8 cellular contexts compared by ENCODE assay signal in the genomic region with DNA sequence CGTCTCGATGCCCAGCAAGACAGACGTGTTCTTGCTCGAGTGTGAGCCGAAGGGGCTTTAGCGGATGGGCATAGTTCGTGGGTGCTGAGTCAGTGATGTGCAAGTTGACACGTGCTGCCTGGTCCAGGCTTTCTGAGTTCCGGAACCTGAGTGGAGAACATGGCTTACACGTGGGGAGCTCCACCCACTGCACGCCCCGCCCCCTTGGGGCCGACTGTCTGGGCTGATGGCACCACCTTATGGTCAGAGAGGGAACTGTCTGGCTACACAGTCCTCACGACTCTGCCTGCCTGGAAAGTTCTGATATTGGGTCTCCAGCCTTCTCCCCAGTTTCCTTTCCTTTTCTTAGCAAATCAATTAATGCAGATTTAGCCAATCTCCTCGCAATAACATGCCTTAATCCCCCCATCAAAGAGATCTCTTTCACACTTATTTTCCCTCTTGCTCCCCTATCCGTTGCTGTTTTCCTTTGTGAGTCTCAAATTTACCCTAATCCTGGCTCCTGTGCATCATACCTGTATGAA. TPM values are rescaled to one million over a fixed set of nuclear protein-coding genes. Genes with fewer than 3 reads are reported as not detected.
DNase-seq lines count a peak whose midpoint lies in the region; ATAC-seq, FAIRE-seq and TF ChIP-seq lines count a peak whose summit lies in the region.

No MANE protein-coding gene starts in this region.

- FAIRE-seq in HTR-8/SVneo (lab: Jason Lieb, UNC), result peak; percentile 92

- H3K9ac ChIP-seq in fibroblast of lung (ENCODE audit: insufficient read depth, low read length), result no peak overlapping the region

- no peaks in the 10 kb centered on the region for H4K20me1 ChIP-seq in fibroblast of lung (ENCODE audit: control insufficient read depth, extremely low read depth, insufficient read depth, low read length)

- H3K4me3 ChIP-seq in fibroblast of lung (replicated peaks in 1 of 4; ENCODE audit: control extremely low read depth in 1 of 4, insufficient read depth in 1 of 4, low read depth in 3 of 4, low read length in 4 of 4) (no peak overlapping the region), neutrophil (ENCODE audit: low read depth in 1 of 2, low read length in 1 of 2) (no peak overlapping the region)

- H3K36me3 ChIP-seq in fibroblast of lung (ENCODE audit: control insufficient read depth, insufficient read depth, low read length), result no peaks in the 10 kb centered on the region
- H3K36me3 ChIP-seq in neutrophil, result no peaks in the 10 kb centered on the region

- ATAC-seq in GM21390 (IDR thresholded peaks at IDR 0.05; ENCODE audit: unreplicated experiment), result peak; percentile 72

- H2AFZ ChIP-seq in fibroblast of lung (ENCODE audit: low read length), result no peak overlapping the region

- peak; percentile 82 to 97 for TF ChIP-seq CTCF in fibroblast of lung (conservative IDR thresholded peaks at IDR 0.05 in 1 of 2, IDR thresholded peaks at IDR 0.05 in 1 of 2; ENCODE audit: low read depth in 1 of 2, low read length in 2 of 2)
- TF ChIP-seq CTCF in neutrophil (IDR thresholded peaks at IDR 0.05), result peak; percentile 39

- DNase-seq in DMS 273 (lab: John Stamatoyannopoulos, UW; ENCODE audit: unreplicated experiment), result peak; percentile 91
- peak; percentile 85 for DNase-seq in HTR-8/SVneo (ENCODE audit: insufficient read length, low spot score)
- DNase-seq in OCI-M1 (lab: John Stamatoyannopoulos, UW), result peak; percentile 86
- peak; percentile 64 for DNase-seq in activated T-cell treated with anti-CD3 and anti-CD28 coated beads, Interleukin-2, amount 50 U/mL, for 1 hour
- DNase-seq in fibroblast of lung (ENCODE audit: low read depth in 2 of 2), result peak; percentile 82 to 89
- peak; percentile 88 for DNase-seq in superior temporal gyrus (ENCODE audit: extremely low spot score)

- H3K4me1 ChIP-seq in fibroblast of lung (ENCODE audit: control insufficient read depth, extremely low read depth, insufficient read depth, low read length), result peaks cover 8% of the 10 kb centered on the region
- H3K4me1 ChIP-seq in neutrophil (ENCODE audit: control insufficient read depth in 1 of 2, insufficient read depth in 1 of 2, low read depth in 1 of 2, low read length in 1 of 2), result peaks cover 7 to 21% of the 10 kb centered on the region in 2 experiments

- H3K27me3 ChIP-seq in fibroblast of lung (ENCODE audit: control insufficient read depth, insufficient read depth, low read length), result no peaks in the 10 kb centered on the region
- peaks cover 97% of the 10 kb centered on the region for H3K27me3 ChIP-seq in neutrophil

- H3K27ac ChIP-seq in fibroblast of lung (ENCODE audit: insufficient read depth, low read length), result no peak overlapping the region
- H3K27ac ChIP-seq in neutrophil, result no peak overlapping the region

- H3K79me2 ChIP-seq in fibroblast of lung (ENCODE audit: control insufficient read depth, insufficient read depth, low read length), result peaks cover 14% of the 10 kb centered on the region

- H3K9me3 ChIP-seq in fibroblast of lung (ENCODE audit: control insufficient read depth, insufficient read depth, low read depth, low read length), result no peaks in the 10 kb centered on the region
- H3K9me3 ChIP-seq in neutrophil, result no peaks in the 10 kb centered on the region

- no peak overlapping the region for H3K4me2 ChIP-seq in fibroblast of lung (ENCODE audit: extremely low read depth, insufficient read depth, low read length)

RNA-seq across cellular contexts. Expression of a gene that starts 3.8 kb away (rescaled TPM):
- total RNA-seq in fibroblast of lung, result 110 and 299 TPM in 2 replicates
- 93.9 and 112 TPM in 2 replicates for polyA plus RNA-seq in fibroblast of lung
- polyA plus RNA-seq in fibroblast of lung (2012), result 107 and 115 TPM in 2 replicates
- 24.9 and 28.7 TPM in 2 replicates for polyA minus RNA-seq in fibroblast of lung (ENCODE audit: low replicate concordance)
